Comparison of ENCODE assay signal across 9 cellular contexts in genomic region chrX:30659421-30659820, GRCh38. TPM values are rescaled to one million over a fixed set of nuclear protein-coding genes. Genes with fewer than 3 reads are reported as not detected.
DNase-seq lines count a peak whose midpoint lies in the region; FAIRE-seq and TF ChIP-seq lines count a peak whose summit lies in the region.
"Had no signal": no experiment of that assay in that cellular context is flagged by ENCODE, and none has a peak within 500 bp of the region (broad histone marks: within the 10 kb centered on the region; RNA-seq: fewer than 3 reads in every experiment).

No MANE protein-coding gene starts in this region.

- H3K36me3 Mint-ChIP-seq in astrocyte (ENCODE audit: low read depth, unreplicated experiment): no peaks in the 10 kb centered on the region
- no peaks in the 10 kb centered on the region for H3K36me3 Mint-ChIP-seq in Caco-2 (ENCODE audit: insufficient read depth, unreplicated experiment)
- H3K36me3 Mint-ChIP-seq in neural progenitor cell: peaks cover 6% of the 10 kb centered on the region

- H3K4me2 ChIP-seq in astrocyte (ENCODE audit: low read length) (no peak overlapping the region), mesenchymal stem cell (ENCODE audit: low read length, poor library complexity, severe bottlenecking) (no peak overlapping the region), neural progenitor cell (no peak overlapping the region)

- H3K27ac Mint-ChIP-seq in astrocyte (ENCODE audit: unreplicated experiment) (no peak overlapping the region), Caco-2 (ENCODE audit: unreplicated experiment) (no peak overlapping the region), neural progenitor cell (no peak overlapping the region)

- no peak overlapping the region for H3K23ac ChIP-seq in mesenchymal stem cell (ENCODE audit: low read length in 2 of 2)

- H4K8ac ChIP-seq in mesenchymal stem cell (ENCODE audit: low read length): no peak overlapping the region

- H4K91ac ChIP-seq in mesenchymal stem cell (ENCODE audit: low read length): no peak overlapping the region

- in situ Hi-C loops in KBM-7 (cut with MboI; ENCODE audit: low pct_unique_long_range_greater_than_20kb, low sequenced_read_pairs): no loop called here

- H3K14ac ChIP-seq in mesenchymal stem cell (ENCODE audit: low read length in 2 of 2): no peak overlapping the region

- no peak overlapping the region for H2BK15ac ChIP-seq in mesenchymal stem cell (ENCODE audit: low read depth, poor library complexity, severe bottlenecking)

- no TSS peak for BruUV-seq in Caco-2 (replicated peaks; lab: Mats Ljungman, UMichigan)

- H2BK5ac ChIP-seq in mesenchymal stem cell (ENCODE audit: low read depth, low read length, poor library complexity, severe bottlenecking): no peak overlapping the region

- H3K9me3 ChIP-seq in astrocyte (ENCODE audit: insufficient read depth, low read depth, low read length) (no peaks in the 10 kb centered on the region), mesenchymal stem cell (ENCODE audit: control insufficient read depth, low read length) (no peaks in the 10 kb centered on the region), Caco-2 (no peaks in the 10 kb centered on the region), testis (no peaks in the 10 kb centered on the region), neural progenitor cell (ENCODE audit: low read depth) (no peaks in the 10 kb centered on the region)

- TF ChIP-seq CTCF in astrocyte (IDR thresholded peaks at IDR 0.05; ENCODE audit: insufficient read depth, low read depth, low read length) (no peak), Caco-2 (IDR thresholded peaks at IDR 0.05; ENCODE audit: insufficient read depth in 1 of 2, low read depth in 1 of 2, low read length in 1 of 2, severe bottlenecking in 1 of 2, unreplicated experiment in 1 of 2) (no peak), testis (IDR thresholded peaks at IDR 0.05) (no peak), neural progenitor cell (IDR thresholded peaks at IDR 0.05) (no peak)

- no peaks in the 10 kb centered on the region for H3K36me3 ChIP-seq in astrocyte (ENCODE audit: insufficient read depth, low read length)
- H3K36me3 ChIP-seq in mesenchymal stem cell (ENCODE audit: control insufficient read depth in 1 of 2, insufficient read depth in 2 of 2, low read depth in 1 of 2, low read length in 2 of 2): no peaks in the 10 kb centered on the region
- no peaks in the 10 kb centered on the region for H3K36me3 ChIP-seq in Caco-2 (ENCODE audit: control insufficient read depth, insufficient read depth, low read length)
- H3K36me3 ChIP-seq in testis (ENCODE audit: low read depth, missing control alignments): no peaks in the 10 kb centered on the region
- H3K36me3 ChIP-seq in neural progenitor cell: no peaks in the 10 kb centered on the region

- no peak overlapping the region for H2AK5ac ChIP-seq in mesenchymal stem cell (ENCODE audit: low read length, severe bottlenecking)

- H3F3A ChIP-seq in neural progenitor cell (ENCODE audit: low read depth): no peaks in the 10 kb centered on the region

- H3K4me1 Mint-ChIP-seq in astrocyte (ENCODE audit: low read depth, unreplicated experiment) (no peaks in the 10 kb centered on the region), Caco-2 (ENCODE audit: low read depth, unreplicated experiment) (no peaks in the 10 kb centered on the region), neural progenitor cell (no peaks in the 10 kb centered on the region)

- H3K27me3 Mint-ChIP-seq in astrocyte (ENCODE audit: low read depth, unreplicated experiment): no peaks in the 10 kb centered on the region
- H3K27me3 Mint-ChIP-seq in Caco-2 (ENCODE audit: insufficient read depth, unreplicated experiment): no peaks in the 10 kb centered on the region
- H3K27me3 Mint-ChIP-seq in neural progenitor cell (ENCODE audit: insufficient read depth, low read depth): no peaks in the 10 kb centered on the region

- H3K4me3 ChIP-seq in astrocyte (ENCODE audit: insufficient read depth, low read depth, low read length): no peak overlapping the region
- H3K4me3 ChIP-seq in mesenchymal stem cell (ENCODE audit: insufficient read depth in 1 of 2, low read depth in 1 of 2, low read length in 2 of 2): no peak overlapping the region
- H3K4me3 ChIP-seq in Caco-2 (ENCODE audit: low read depth, low read length): no peak overlapping the region
- H3K4me3 ChIP-seq in testis: no peak overlapping the region
- H3K4me3 ChIP-seq in neural progenitor cell: no peak overlapping the region

- H4K20me1 ChIP-seq in astrocyte (ENCODE audit: insufficient read depth, low read length) (no peaks in the 10 kb centered on the region), neural progenitor cell (ENCODE audit: low read depth) (no peaks in the 10 kb centered on the region)

- POLR2A ChIA-PET in Caco-2 (lab: Charles Lee): no interaction called here

- H3K18ac ChIP-seq in mesenchymal stem cell (ENCODE audit: low read depth in 1 of 2, low read length in 2 of 2): no peak overlapping the region

- TF ChIP-seq POLR2A in testis (IDR thresholded peaks at IDR 0.05): no peak

- no peak overlapping the region for H3K4me3 Mint-ChIP-seq in astrocyte (ENCODE audit: unreplicated experiment)
- H3K4me3 Mint-ChIP-seq in Caco-2 (ENCODE audit: unreplicated experiment): no peak overlapping the region
- H3K4me3 Mint-ChIP-seq in neural progenitor cell: no peak overlapping the region

- H3K79me1 ChIP-seq in mesenchymal stem cell (replicated peaks; ENCODE audit: low read length, poor library complexity, severe bottlenecking): no peaks in the 10 kb centered on the region

- no peak overlapping the region for H3K4ac ChIP-seq in mesenchymal stem cell (ENCODE audit: low read depth in 1 of 2, low read length in 2 of 2)

- intact Hi-C loops in Caco-2 (cut with micrococcal nuclease; ENCODE audit: unreplicated experiment): no loop called here
- intact Hi-C loops in testis (cut with DNase I; ENCODE audit: low total_unique reads): no loop called here

- no peak overlapping the region for H3K9ac ChIP-seq in astrocyte (ENCODE audit: low read length)
- no peak overlapping the region for H3K9ac ChIP-seq in mesenchymal stem cell (ENCODE audit: low read length)
- no peak overlapping the region for H3K9ac ChIP-seq in neural progenitor cell

- no peaks in the 10 kb centered on the region for H3K79me2 ChIP-seq in astrocyte (ENCODE audit: insufficient read depth, low read length)
- no peaks in the 10 kb centered on the region for H3K79me2 ChIP-seq in neural progenitor cell (ENCODE audit: low read depth)

- peak; percentile 99 for FAIRE-seq in astrocyte (lab: Jason Lieb, UNC)

- H3K4me1 ChIP-seq in astrocyte (ENCODE audit: insufficient read depth, low read length) (no peaks in the 10 kb centered on the region), mesenchymal stem cell (ENCODE audit: control insufficient read depth, insufficient read depth, low read depth, low read length) (no peaks in the 10 kb centered on the region), Caco-2 (no peaks in the 10 kb centered on the region), testis (no peaks in the 10 kb centered on the region), neural progenitor cell (no peaks in the 10 kb centered on the region)

- peak; percentile 25 for DNase-seq in Daoy (ENCODE audit: low read depth)
- peak; percentile 37 for DNase-seq in KBM-7
- peak; percentile 51 for DNase-seq in astrocyte (ENCODE audit: low read depth)
- DNase-seq in mesenchymal stem cell: peak; percentile 89
- DNase-seq in Caco-2: no peak
- no peak for DNase-seq in testis
- DNase-seq in NCI-H2107 (lab: John Stamatoyannopoulos, UW): no peak
- DNase-seq in neural progenitor cell (ENCODE audit: low spot score): no peak
- DNase-seq: midbrain had no signal

- no peak overlapping the region for H2BK120ac ChIP-seq in mesenchymal stem cell (ENCODE audit: low read depth, low read length)

- WGBS in mesenchymal stem cell: 70% methylated on average over 2 of the region's 2 CpGs
- WGBS in testis, 2 donors: 90 to 94% methylated on average over 2 of the region's 2 CpGs

- H3K27me3 ChIP-seq in astrocyte (ENCODE audit: insufficient read depth, low read length) (no peaks in the 10 kb centered on the region), mesenchymal stem cell (ENCODE audit: control insufficient read depth in 1 of 2, insufficient read depth in 1 of 2, low read length in 2 of 2) (no peaks in the 10 kb centered on the region), Caco-2 (replicated peaks; ENCODE audit: control insufficient read depth, insufficient read depth, low read length) (no peaks in the 10 kb centered on the region), testis (no peaks in the 10 kb centered on the region), neural progenitor cell (no peaks in the 10 kb centered on the region)

- H2BK12ac ChIP-seq in mesenchymal stem cell (ENCODE audit: low read length in 2 of 2): no peak overlapping the region

- CTCF ChIA-PET in Caco-2 (lab: Charles Lee): interaction anchor here (0.5 kb wide), 1 partner anchor 11 kb away, joined by 3 read pairs; no protein-coding TSS in a partner anchor

- H2AFZ ChIP-seq in astrocyte (ENCODE audit: low read depth, low read length) (no peak overlapping the region), mesenchymal stem cell (ENCODE audit: low read depth, low read length) (no peak overlapping the region), neural progenitor cell (replicated peaks) (no peak overlapping the region)

- H3K27ac ChIP-seq in astrocyte (ENCODE audit: low read depth, low read length): no peak overlapping the region
- H3K27ac ChIP-seq in mesenchymal stem cell (ENCODE audit: low read length, poor library complexity, severe bottlenecking): no peak overlapping the region
- H3K27ac ChIP-seq in testis: no peak overlapping the region
- H3K27ac ChIP-seq in neural progenitor cell: no peak overlapping the region

- no peaks in the 10 kb centered on the region for H3K9me3 Mint-ChIP-seq in astrocyte (ENCODE audit: unreplicated experiment)
- H3K9me3 Mint-ChIP-seq in Caco-2 (ENCODE audit: unreplicated experiment): no peaks in the 10 kb centered on the region
- H3K9me3 Mint-ChIP-seq in neural progenitor cell: peaks cover 3% of the 10 kb centered on the region

RNA-seq across cellular contexts. Expression of gene GK, which starts 6.2 kb away (rescaled TPM):
- 5.6 and 7.1 TPM in 2 replicates for total RNA-seq in Daoy (2014; rRNA removed; shearing (Covaris generic))
- total RNA-seq in astrocyte: 2.8 and 2.9 TPM in 2 replicates
- polyA plus RNA-seq in mesenchymal stem cell (2013, experiment 1 of 2): 6.2 TPM
- polyA plus RNA-seq in mesenchymal stem cell (2013, experiment 2 of 2): 6.2 TPM
- total RNA-seq in Caco-2 (2022): 5.6 and 6.5 TPM in 2 replicates
- total RNA-seq in testis: 1 to 10 TPM; 3.3 to 5.0 TPM
- 10.5 TPM for polyA plus RNA-seq in testis (ENCODE audit: insufficient read depth, low read depth, low replicate concordance)
- 2.8 and 4.4 TPM in 2 replicates for total RNA-seq in neural progenitor cell (ENCODE audit: low replicate concordance)

Comparison
In these comparisons a context has a peak if more than half of its experiments do, and no peak if none do; other contexts are left out.
1. DNase-seq: peak in Daoy (single experiment), KBM-7 (single experiment), astrocyte (single experiment) and mesenchymal stem cell (single experiment); none in Caco-2 (0 of 2), testis (single experiment), NCI-H2107 (single experiment) and neural progenitor cell (single experiment).